Comparison of ENCODE assay signal across 1 cellular context in the genomic region with DNA sequence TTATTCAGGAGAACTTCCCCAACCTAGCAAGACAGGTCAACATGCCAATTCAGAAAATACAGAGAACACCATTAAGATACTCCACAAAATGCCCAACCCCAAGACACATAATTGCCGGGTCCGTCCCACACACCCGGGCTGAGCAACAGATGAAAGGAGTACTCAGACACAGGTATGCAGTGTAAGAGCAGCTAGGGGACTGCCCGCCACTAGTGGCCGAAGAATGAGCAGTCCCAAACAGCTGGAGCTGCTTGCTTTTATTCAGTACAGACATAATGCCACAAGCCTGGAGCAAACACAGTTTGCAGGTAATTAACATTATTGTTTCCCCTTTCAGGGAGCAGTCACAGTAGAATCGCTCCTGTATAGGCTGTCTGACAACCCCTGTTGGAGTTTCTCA.
TF ChIP-seq lines count a peak whose summit lies in the region.

No MANE protein-coding gene starts in this region.

TF ChIP-seq in GM23338, 12 proteins besides CTCF, POLR2A, EP300 and RAD21 (continued from another document):
- TF ChIP-seq ZNF462 (CRISPR knock-in tag; IDR thresholded peaks at IDR 0.05), result no peak
- no peak for TF ChIP-seq NANOG (IDR thresholded peaks at IDR 0.05; ENCODE audit: borderline replicate concordance)
- TF ChIP-seq JUNB (IDR thresholded peaks at IDR 0.05; ENCODE audit: unreplicated experiment), result no peak
- no peak for TF ChIP-seq ZNF114 (CRISPR knock-in tag; IDR thresholded peaks at IDR 0.05)
- TF ChIP-seq STAT1 (IDR thresholded peaks at IDR 0.05; ENCODE audit: unreplicated experiment), result no peak
- no peak for TF ChIP-seq CREB1 (CRISPR knock-in tag; IDR thresholded peaks at IDR 0.05; ENCODE audit: low read depth)
- no peak for TF ChIP-seq ZNF331 (CRISPR knock-in tag; IDR thresholded peaks at IDR 0.05; ENCODE audit: low read depth)
- no peak for TF ChIP-seq EZH2phosphoT487 (IDR thresholded peaks at IDR 0.05; ENCODE audit: unreplicated experiment)
- TF ChIP-seq, protein P1, sequence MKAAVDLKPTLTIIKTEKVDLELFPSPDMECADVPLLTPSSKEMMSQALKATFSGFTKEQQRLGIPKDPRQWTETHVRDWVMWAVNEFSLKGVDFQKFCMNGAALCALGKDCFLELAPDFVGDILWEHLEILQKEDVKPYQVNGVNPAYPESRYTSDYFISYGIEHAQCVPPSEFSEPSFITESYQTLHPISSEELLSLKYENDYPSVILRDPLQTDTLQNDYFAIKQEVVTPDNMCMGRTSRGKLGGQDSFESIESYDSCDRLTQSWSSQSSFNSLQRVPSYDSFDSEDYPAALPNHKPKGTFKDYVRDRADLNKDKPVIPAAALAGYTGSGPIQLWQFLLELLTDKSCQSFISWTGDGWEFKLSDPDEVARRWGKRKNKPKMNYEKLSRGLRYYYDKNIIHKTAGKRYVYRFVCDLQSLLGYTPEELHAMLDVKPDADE (IDR thresholded peaks at IDR 0.05), result no peak
- TF ChIP-seq POLR2AphosphoS5 (IDR thresholded peaks at IDR 0.05; ENCODE audit: low read depth), result no peak
- TF ChIP-seq EZH2 (IDR thresholded peaks at IDR 0.05; ENCODE audit: low read depth, unreplicated experiment), result no peak
